ENCODE assay signal across 2 cellular contexts in the genomic region with DNA sequence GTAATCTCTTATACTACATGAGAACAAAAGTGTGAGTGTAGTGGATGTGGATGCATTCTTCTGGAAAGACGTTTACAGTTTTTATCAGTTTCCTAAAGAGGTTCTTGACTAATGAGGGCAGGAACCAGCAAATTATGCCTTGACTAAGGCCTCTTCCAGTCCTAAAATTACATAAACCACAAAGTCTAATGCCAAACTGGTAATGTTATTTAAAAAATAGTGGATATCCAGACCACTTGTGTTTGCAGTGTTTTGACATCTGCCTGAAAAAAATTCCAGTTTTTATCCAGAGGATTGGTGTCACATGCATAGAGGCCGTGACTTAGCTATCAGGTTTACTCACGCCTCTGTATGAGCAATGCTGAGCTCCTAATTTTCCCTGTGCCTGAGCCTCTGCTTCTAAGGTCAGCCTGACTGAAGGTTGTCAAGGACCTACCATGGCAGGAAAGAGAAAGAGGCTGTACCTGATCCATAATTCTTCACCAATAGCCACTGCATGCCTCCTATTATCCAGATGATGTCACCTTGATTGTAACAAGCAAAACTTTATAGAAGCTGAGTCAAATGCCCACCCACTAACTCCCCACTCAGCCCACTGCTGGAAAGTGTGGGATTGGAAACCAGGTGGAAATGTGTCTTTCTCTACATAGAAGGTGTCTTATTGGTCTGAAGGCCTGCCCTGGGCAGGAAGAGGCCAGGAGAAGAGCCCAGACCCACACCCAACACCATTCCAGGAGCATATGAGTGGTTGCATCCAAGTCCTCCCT.
A peak's percentile ranks its signal among the peaks of the same experiment; 100 is the strongest.
TF ChIP-seq lines count a peak whose summit lies in the region.

No MANE protein-coding gene starts in this region.

TF ChIP-seq in HEK293, 187 proteins besides CTCF, POLR2A, EP300 and RAD21:
- no peak for TF ChIP-seq ZNF768 (tag by site-specific recombination; IDR thresholded peaks at IDR 0.05)
- TF ChIP-seq ZNF175 (tag by site-specific recombination; IDR thresholded peaks at IDR 0.05): no peak
- TF ChIP-seq ZFHX2 (tag by site-specific recombination; conservative IDR thresholded peaks at IDR 0.05): peak; percentile 79
- TF ChIP-seq, protein P1, sequence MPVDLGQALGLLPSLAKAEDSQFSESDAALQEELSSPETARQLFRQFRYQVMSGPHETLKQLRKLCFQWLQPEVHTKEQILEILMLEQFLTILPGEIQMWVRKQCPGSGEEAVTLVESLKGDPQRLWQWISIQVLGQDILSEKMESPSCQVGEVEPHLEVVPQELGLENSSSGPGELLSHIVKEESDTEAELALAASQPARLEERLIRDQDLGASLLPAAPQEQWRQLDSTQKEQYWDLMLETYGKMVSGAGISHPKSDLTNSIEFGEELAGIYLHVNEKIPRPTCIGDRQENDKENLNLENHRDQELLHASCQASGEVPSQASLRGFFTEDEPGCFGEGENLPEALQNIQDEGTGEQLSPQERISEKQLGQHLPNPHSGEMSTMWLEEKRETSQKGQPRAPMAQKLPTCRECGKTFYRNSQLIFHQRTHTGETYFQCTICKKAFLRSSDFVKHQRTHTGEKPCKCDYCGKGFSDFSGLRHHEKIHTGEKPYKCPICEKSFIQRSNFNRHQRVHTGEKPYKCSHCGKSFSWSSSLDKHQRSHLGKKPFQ (tag by site-specific recombination; IDR thresholded peaks at IDR 0.05): no peak
- no peak for TF ChIP-seq ZNF830 (tag by site-specific recombination; IDR thresholded peaks at IDR 0.05; ENCODE audit: low read depth)
- peak; percentile 76 for TF ChIP-seq EGR2 (tag by site-specific recombination; IDR thresholded peaks at IDR 0.05; ENCODE audit: low read depth)
TF ChIP-seq in HEK293: peak in this region for 2.

TF ChIP-seq in K562, 482 proteins besides CTCF, POLR2A, EP300 and RAD21:
- TF ChIP-seq GABPA (tag; conservative IDR thresholded peaks at IDR 0.05; ENCODE audit: low read depth) (0 out of 2 replicates have a peak, but pooled peaks have one; percentile 7), HDAC3 (IDR thresholded peaks at IDR 0.05; ENCODE audit: borderline replicate concordance, partially characterized antibody) (no peak), ARID2 (IDR thresholded peaks at IDR 0.05) (no peak), MEIS2 (IDR thresholded peaks at IDR 0.05; ENCODE audit: partially characterized antibody) (no peak), ILF3 (IDR thresholded peaks at IDR 0.05; ENCODE audit: borderline replicate concordance) (no peak), PHTF2 (CRISPR knock-in tag; IDR thresholded peaks at IDR 0.05) (no peak), ZNF589 (CRISPR knock-in tag; IDR thresholded peaks at IDR 0.05; ENCODE audit: low read depth) (peak; percentile 41; the same call in 1 of the 2 replicates)
- TF ChIP-seq, protein P2, sequence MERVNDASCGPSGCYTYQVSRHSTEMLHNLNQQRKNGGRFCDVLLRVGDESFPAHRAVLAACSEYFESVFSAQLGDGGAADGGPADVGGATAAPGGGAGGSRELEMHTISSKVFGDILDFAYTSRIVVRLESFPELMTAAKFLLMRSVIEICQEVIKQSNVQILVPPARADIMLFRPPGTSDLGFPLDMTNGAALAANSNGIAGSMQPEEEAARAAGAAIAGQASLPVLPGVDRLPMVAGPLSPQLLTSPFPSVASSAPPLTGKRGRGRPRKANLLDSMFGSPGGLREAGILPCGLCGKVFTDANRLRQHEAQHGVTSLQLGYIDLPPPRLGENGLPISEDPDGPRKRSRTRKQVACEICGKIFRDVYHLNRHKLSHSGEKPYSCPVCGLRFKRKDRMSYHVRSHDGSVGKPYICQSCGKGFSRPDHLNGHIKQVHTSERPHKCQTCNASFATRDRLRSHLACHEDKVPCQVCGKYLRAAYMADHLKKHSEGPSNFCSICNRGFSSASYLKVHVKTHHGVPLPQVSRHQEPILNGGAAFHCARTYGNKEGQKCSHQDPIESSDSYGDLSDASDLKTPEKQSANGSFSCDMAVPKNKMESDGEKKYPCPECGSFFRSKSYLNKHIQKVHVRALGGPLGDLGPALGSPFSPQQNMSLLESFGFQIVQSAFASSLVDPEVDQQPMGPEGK (CRISPR knock-in tag; IDR thresholded peaks at IDR 0.05; ENCODE audit: borderline replicate concordance): no peak
- TF ChIP-seq, protein P3, sequence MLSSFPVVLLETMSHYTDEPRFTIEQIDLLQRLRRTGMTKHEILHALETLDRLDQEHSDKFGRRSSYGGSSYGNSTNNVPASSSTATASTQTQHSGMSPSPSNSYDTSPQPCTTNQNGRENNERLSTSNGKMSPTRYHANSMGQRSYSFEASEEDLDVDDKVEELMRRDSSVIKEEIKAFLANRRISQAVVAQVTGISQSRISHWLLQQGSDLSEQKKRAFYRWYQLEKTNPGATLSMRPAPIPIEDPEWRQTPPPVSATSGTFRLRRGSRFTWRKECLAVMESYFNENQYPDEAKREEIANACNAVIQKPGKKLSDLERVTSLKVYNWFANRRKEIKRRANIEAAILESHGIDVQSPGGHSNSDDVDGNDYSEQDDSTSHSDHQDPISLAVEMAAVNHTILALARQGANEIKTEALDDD (IDR thresholded peaks at IDR 0.05): no peak
- TF ChIP-seq, protein P4, sequence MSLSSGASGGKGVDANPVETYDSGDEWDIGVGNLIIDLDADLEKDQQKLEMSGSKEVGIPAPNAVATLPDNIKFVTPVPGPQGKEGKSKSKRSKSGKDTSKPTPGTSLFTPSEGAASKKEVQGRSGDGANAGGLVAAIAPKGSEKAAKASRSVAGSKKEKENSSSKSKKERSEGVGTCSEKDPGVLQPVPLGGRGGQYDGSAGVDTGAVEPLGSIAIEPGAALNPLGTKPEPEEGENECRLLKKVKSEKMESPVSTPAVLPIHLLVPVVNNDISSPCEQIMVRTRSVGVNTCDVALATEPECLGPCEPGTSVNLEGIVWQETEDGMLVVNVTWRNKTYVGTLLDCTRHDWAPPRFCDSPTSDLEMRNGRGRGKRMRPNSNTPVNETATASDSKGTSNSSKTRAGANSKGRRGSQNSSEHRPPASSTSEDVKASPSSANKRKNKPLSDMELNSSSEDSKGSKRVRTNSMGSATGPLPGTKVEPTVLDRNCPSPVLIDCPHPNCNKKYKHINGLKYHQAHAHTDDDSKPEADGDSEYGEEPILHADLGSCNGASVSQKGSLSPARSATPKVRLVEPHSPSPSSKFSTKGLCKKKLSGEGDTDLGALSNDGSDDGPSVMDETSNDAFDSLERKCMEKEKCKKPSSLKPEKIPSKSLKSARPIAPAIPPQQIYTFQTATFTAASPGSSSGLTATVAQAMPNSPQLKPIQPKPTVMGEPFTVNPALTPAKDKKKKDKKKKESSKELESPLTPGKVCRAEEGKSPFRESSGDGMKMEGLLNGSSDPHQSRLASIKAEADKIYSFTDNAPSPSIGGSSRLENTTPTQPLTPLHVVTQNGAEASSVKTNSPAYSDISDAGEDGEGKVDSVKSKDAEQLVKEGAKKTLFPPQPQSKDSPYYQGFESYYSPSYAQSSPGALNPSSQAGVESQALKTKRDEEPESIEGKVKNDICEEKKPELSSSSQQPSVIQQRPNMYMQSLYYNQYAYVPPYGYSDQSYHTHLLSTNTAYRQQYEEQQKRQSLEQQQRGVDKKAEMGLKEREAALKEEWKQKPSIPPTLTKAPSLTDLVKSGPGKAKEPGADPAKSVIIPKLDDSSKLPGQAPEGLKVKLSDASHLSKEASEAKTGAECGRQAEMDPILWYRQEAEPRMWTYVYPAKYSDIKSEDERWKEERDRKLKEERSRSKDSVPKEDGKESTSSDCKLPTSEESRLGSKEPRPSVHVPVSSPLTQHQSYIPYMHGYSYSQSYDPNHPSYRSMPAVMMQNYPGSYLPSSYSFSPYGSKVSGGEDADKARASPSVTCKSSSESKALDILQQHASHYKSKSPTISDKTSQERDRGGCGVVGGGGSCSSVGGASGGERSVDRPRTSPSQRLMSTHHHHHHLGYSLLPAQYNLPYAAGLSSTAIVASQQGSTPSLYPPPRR (CRISPR knock-in tag; IDR thresholded peaks at IDR 0.05; ENCODE audit: borderline replicate concordance): no peak
- TF ChIP-seq, protein P5, sequence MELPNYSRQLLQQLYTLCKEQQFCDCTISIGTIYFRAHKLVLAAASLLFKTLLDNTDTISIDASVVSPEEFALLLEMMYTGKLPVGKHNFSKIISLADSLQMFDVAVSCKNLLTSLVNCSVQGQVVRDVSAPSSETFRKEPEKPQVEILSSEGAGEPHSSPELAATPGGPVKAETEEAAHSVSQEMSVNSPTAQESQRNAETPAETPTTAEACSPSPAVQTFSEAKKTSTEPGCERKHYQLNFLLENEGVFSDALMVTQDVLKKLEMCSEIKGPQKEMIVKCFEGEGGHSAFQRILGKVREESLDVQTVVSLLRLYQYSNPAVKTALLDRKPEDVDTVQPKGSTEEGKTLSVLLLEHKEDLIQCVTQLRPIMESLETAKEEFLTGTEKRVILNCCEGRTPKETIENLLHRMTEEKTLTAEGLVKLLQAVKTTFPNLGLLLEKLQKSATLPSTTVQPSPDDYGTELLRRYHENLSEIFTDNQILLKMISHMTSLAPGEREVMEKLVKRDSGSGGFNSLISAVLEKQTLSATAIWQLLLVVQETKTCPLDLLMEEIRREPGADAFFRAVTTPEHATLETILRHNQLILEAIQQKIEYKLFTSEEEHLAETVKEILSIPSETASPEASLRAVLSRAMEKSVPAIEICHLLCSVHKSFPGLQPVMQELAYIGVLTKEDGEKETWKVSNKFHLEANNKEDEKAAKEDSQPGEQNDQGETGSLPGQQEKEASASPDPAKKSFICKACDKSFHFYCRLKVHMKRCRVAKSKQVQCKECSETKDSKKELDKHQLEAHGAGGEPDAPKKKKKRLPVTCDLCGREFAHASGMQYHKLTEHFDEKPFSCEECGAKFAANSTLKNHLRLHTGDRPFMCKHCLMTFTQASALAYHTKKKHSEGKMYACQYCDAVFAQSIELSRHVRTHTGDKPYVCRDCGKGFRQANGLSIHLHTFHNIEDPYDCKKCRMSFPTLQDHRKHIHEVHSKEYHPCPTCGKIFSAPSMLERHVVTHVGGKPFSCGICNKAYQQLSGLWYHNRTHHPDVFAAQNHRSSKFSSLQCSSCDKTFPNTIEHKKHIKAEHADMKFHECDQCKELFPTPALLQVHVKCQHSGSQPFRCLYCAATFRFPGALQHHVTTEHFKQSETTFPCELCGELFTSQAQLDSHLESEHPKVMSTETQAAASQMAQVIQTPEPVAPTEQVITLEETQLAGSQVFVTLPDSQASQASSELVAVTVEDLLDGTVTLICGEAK (IDR thresholded peaks at IDR 0.05): peak; percentile 67
- TF ChIP-seq, protein P5 (CRISPR knock-in tag; IDR thresholded peaks at IDR 0.05): no peak
TF ChIP-seq in K562: peak in this region for 3.
